Comparison of ENCODE assay signal across 8 cellular contexts in the genomic region with DNA sequence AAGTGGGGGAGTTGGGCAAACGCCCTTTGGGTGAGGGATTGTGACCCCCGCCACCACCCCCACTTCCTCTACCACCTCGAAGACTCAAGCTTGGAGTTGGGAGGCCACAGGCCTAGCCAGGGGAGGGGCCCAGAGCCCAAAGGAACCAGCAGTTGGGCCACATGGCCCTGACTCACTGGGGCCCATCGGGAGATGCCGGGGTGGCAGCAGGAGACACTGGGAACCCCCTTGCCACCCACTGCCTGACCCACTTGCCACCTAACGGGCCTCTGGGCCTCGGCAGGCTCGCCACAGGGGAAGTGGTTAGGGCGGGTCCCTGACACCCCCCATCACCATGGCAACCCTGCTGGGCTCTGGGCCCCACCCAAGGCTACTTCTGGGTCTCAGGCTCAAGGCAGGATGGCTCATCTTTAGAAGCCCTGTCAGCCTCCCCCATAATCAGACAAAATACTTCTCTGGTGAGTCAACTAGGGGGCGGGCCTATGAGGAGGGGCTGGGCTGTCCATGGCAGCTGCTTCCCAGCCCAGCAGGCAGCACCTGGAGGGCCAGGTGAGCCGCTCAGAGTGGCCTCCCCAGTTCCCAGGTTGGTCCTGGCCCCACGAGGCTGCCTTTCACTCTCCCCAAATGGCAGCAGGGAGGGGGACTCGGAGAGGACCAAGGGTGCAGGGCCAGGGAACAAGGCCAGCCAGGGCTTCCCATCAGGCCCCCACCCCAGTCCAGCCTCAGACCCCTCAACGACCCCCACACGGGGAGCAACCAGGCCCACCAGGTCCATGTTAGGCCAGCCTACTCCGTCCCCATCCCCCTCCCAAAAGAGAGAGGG. TPM values are rescaled to one million over a fixed set of nuclear protein-coding genes. Genes with fewer than 3 reads are reported as not detected.
DNase-seq lines count a peak whose midpoint lies in the region; ATAC-seq, FAIRE-seq and TF ChIP-seq lines count a peak whose summit lies in the region.

No MANE protein-coding gene starts in this region.

- DNase-seq in Daoy (ENCODE audit: low read depth): peak; percentile 94
- peak; percentile 62 for DNase-seq in RPMI8226
- DNase-seq in activated effector memory CD4-positive, alpha-beta T cell treated with Interleukin-2 at 50 U/mL for 16 hours: peak; percentile 87
- DNase-seq in psoas muscle: peak; percentile 83 to 84
- DNase-seq in urothelium cell line (ENCODE audit: low spot score): peak; percentile 82

- FAIRE-seq in urothelium cell line (lab: Jason Lieb, UNC): no peak

- H3K4me1 ChIP-seq in gastroesophageal sphincter: peaks cover 0 to 73% (median 13%) of the 10 kb centered on the region in 3 donors
- H3K4me1 ChIP-seq in psoas muscle: peaks cover 3% of the 10 kb centered on the region

- no peak for TF ChIP-seq CTCF in gastroesophageal sphincter (IDR thresholded peaks at IDR 0.05)
- TF ChIP-seq CTCF in psoas muscle (IDR thresholded peaks at IDR 0.05): no peak

- peak overlapping the region; percentile 53 to 74 for H3K4me3 ChIP-seq in gastroesophageal sphincter
- H3K4me3 ChIP-seq in psoas muscle: peak overlapping the region; percentile 69

- H3K27ac ChIP-seq in gastroesophageal sphincter: peak overlapping the region; percentile 94 to 99 (median 96)
- peak overlapping the region; percentile 71 for H3K27ac ChIP-seq in psoas muscle

- no peak for TF ChIP-seq EP300 in gastroesophageal sphincter (IDR thresholded peaks at IDR 0.05)

- no CpG with 5 or more reads among the region's 16 CpGs for WGBS in gastroesophageal sphincter (ENCODE audit: low coverage in 1 of 2), 2 donors
- WGBS in psoas muscle, 3 donors: 36 to 50% (median 49%) methylated on average over 2 to 16 of the region's 16 CpGs

- ATAC-seq in HG03354 (IDR thresholded peaks at IDR 0.05; ENCODE audit: poor library complexity, severe bottlenecking, unreplicated experiment) (peak; percentile 27), gastroesophageal sphincter (peak; percentile 53), psoas muscle (peak; percentile 7 to 44 (median 19)), GM21529 (IDR thresholded peaks at IDR 0.05; ENCODE audit: unreplicated experiment) (no peak)

- H3K27me3 ChIP-seq in gastroesophageal sphincter (no peaks in the 10 kb centered on the region), psoas muscle (ENCODE audit: insufficient read depth in 3 of 3, low read length in 2 of 3) (no peaks in the 10 kb centered on the region)

- TF ChIP-seq POLR2A in gastroesophageal sphincter (IDR thresholded peaks at IDR 0.05): peak; percentile 11 to 35

- H3K9me3 ChIP-seq in gastroesophageal sphincter (no peaks in the 10 kb centered on the region), psoas muscle (no peaks in the 10 kb centered on the region)

- H3K36me3 ChIP-seq in gastroesophageal sphincter (peaks cover 0 to 54% of the 10 kb centered on the region in 2 donors), psoas muscle (ENCODE audit: insufficient read depth in 1 of 2, low read depth in 1 of 2) (peaks cover 0 to 8% of the 10 kb centered on the region in 2 donors)

- intact Hi-C loops in psoas muscle (cut with DNase I): no loop called here

RNA-seq across cellular contexts. Expression of gene FLNA, which starts 5.6 kb away (rescaled TPM):
- 721 and 801 TPM in 2 replicates for total RNA-seq in Daoy (2014; rRNA removed; shearing (Covaris generic))
- over 10,000 TPM in 1 of 4 donors, 1,000 to 10,000 TPM in 3; 7,815 to 15,318 (median 8,757) TPM for total RNA-seq in gastroesophageal sphincter
- 10 to 100 TPM; 66.9 to 92.5 (median 76.4) TPM for total RNA-seq in psoas muscle
- 100 to 1,000 TPM in 1 of 3 donors, 10 to 100 TPM in 2; 45.7 to 106 (median 56.0) TPM for polyA plus RNA-seq in psoas muscle

RNA-seq across cellular contexts. Expression of gene EMD, which starts 10.3 kb away (rescaled TPM):
- 9.0 and 15.1 TPM in 2 replicates for total RNA-seq in Daoy (2014; rRNA removed; shearing (Covaris generic))
- total RNA-seq in gastroesophageal sphincter (10 to 100 TPM; 41.0 to 58.6 (median 50.6) TPM), psoas muscle (10 to 100 TPM; 61.1 to 78.2 (median 66.5) TPM)
- polyA plus RNA-seq in psoas muscle: 100 to 1,000 TPM in 1 of 3 donors, 10 to 100 TPM in 2; 91.6 to 101 (median 94.9) TPM

RNA-seq across cellular contexts. Expression of gene RPL10, which starts 29.3 kb away (rescaled TPM):
- total RNA-seq in Daoy (2014; rRNA removed; shearing (Covaris generic)): 3,278 and 3,646 TPM in 2 replicates
- 1,000 to 10,000 TPM; 3,970 to 7,427 (median 5,392) TPM for total RNA-seq in gastroesophageal sphincter
- total RNA-seq in psoas muscle: 1,000 to 10,000 TPM; 1,403 to 2,633 (median 2,325) TPM
- 1,000 to 10,000 TPM; 4,938 to 5,433 (median 5,248) TPM for polyA plus RNA-seq in psoas muscle

RNA-seq across cellular contexts. Expression of gene DNASE1L1, which starts 40.2 kb away (rescaled TPM):
- 7.2 and 28.4 TPM in 2 replicates for total RNA-seq in Daoy (2014; rRNA removed; shearing (Covaris generic))
- 10 to 100 TPM; 11.1 to 29.3 (median 22.3) TPM for total RNA-seq in gastroesophageal sphincter
- 100 to 1,000 TPM in 2 of 4 donors, 10 to 100 TPM in 2; 72.6 to 149 (median 111) TPM for total RNA-seq in psoas muscle
- polyA plus RNA-seq in psoas muscle: 10 to 100 TPM; 42.2 to 75.1 (median 71.1) TPM

RNA-seq across cellular contexts. Expression of gene TAFAZZIN, which starts 42.5 kb away (rescaled TPM):
- 9.0 and 14.9 TPM in 2 replicates for total RNA-seq in Daoy (2014; rRNA removed; shearing (Covaris generic))
- total RNA-seq in gastroesophageal sphincter (10 to 100 TPM; 11.7 to 54.5 (median 24.4) TPM), psoas muscle (10 to 100 TPM; 17.7 to 25.5 (median 23.6) TPM)
- polyA plus RNA-seq in psoas muscle: 10 to 100 TPM; 19.2 to 21.8 (median 20.7) TPM
